In the genomic region with DNA sequence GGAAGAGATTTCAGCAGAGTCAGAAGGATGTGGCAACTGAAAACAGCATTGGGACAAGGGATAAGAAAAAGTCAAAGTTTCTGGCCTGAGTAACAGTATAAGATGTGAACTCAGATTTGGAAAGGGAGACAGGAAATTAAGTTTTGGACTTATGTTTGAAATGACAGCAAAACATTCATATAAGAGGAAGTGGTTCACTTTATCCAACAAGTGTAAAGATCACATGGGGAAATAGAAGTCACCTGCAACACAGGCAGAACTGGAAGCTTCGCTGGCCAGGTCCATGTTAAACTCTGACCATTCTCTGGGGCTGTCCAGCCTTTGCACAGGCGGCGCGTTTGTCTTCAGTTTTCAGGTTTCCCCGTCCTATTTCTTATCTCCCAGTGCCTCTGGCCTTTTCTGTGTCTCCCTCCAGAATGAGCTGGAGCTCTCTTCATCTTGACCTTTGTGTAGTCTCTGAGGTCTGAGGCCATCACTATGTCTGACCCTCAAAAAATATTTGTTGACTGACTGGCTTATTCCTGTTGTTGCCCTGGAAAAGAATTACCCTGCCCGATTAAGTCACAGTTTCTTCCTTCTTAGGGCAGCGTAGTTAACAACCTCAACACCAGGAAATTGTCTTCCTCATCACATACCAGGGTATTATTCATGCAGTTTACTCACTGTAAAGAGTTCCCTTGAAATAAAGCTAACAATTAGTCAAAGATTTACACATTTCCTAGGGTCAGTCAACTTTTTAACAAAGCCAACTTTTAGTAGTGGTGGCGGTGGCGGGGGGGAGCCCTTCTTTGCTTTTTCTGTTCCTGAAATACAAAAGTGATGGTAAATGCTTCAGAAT, we compare ENCODE assay signal across 8 cellular contexts. TPM values are rescaled to one million over a fixed set of nuclear protein-coding genes. Genes with fewer than 3 reads are reported as not detected.
A peak's percentile ranks its signal among the peaks of the same experiment; 100 is the strongest.
DNase-seq lines count a peak whose midpoint lies in the region; ATAC-seq and TF ChIP-seq lines count a peak whose summit lies in the region.

No MANE protein-coding gene starts in this region.

- H3K36me3 ChIP-seq in BE2C = peaks cover 5% of the 10 kb centered on the region; the same call in 1 of the 2 replicates
- no peaks in the 10 kb centered on the region for H3K36me3 ChIP-seq in HUES6 (ENCODE audit: control insufficient read depth, insufficient read depth, low read length)

- intact Hi-C loops in sciatic nerve (cut with DNase I) = no loop called here

- DNase-seq in BE2C = no peak
- DNase-seq in glomerular visceral epithelial cell (ENCODE audit: extremely low spot score) = peak; percentile 75
- no peak for DNase-seq in sciatic nerve (ENCODE audit: low spot score)
- DNase-seq in NK-92 treated with Interleukin-12 subunit alpha and Interleukin-12 subunit beta, amount 100 ng/mL, for 24 hours (lab: John Stamatoyannopoulos, UW) = no peak
- DNase-seq in GM19238 (ENCODE audit: insufficient read length, low spot score) = no peak

- H3K27ac ChIP-seq in HUES6 (ENCODE audit: low read depth, low read length) = no peak overlapping the region

- no peaks in the 10 kb centered on the region for H3K9me3 Mint-ChIP-seq in activated T-helper 17 cell treated with anti-CD3 and anti-CD28 coated beads, Interleukin-2, amount 50 U/mL, for 72 hours

- peaks cover 41% of the 10 kb centered on the region for H3K36me3 Mint-ChIP-seq in activated T-helper 17 cell treated with anti-CD3 and anti-CD28 coated beads, Interleukin-2, amount 50 U/mL, for 72 hours (ENCODE audit: low read depth)

- peaks cover 35% of the 10 kb centered on the region for H3K4me1 Mint-ChIP-seq in activated T-helper 17 cell treated with anti-CD3 and anti-CD28 coated beads, Interleukin-2, amount 50 U/mL, for 72 hours

- peak overlapping the region; percentile 90 for H3K4me3 Mint-ChIP-seq in activated T-helper 17 cell treated with anti-CD3 and anti-CD28 coated beads, Interleukin-2, amount 50 U/mL, for 72 hours

- ATAC-seq in activated T-helper 17 cell treated with anti-CD3 and anti-CD28 coated beads, Interleukin-2, amount 50 U/mL, for 72 hours (replicated peaks) = peak; percentile 36
- ATAC-seq in sciatic nerve (peak; percentile 25), GM21447 (IDR thresholded peaks at IDR 0.05; ENCODE audit: unreplicated experiment) (no peak)

- H3K27ac Mint-ChIP-seq in activated T-helper 17 cell treated with anti-CD3 and anti-CD28 coated beads, Interleukin-2, amount 50 U/mL, for 72 hours = peak overlapping the region; percentile 95

- H3K27me3 ChIP-seq in BE2C (no peaks in the 10 kb centered on the region), HUES6 (ENCODE audit: control insufficient read depth, insufficient read depth, low read length) (no peaks in the 10 kb centered on the region)

- H3K4me1 ChIP-seq in BE2C = no peaks in the 10 kb centered on the region
- peaks cover 25% of the 10 kb centered on the region for H3K4me1 ChIP-seq in HUES6 (ENCODE audit: control insufficient read depth, insufficient read depth, low read length)

- no peaks in the 10 kb centered on the region for H3K9me3 ChIP-seq in BE2C
- H3K9me3 ChIP-seq in HUES6 (ENCODE audit: control insufficient read depth, insufficient read depth, low read depth, low read length) = no peaks in the 10 kb centered on the region

- no peak for TF ChIP-seq CTCF in BE2C (IDR thresholded peaks at IDR 0.05; ENCODE audit: low read depth, low read length)

- H3K4me3 ChIP-seq in BE2C (ENCODE audit: low read depth, low read length) (peak overlapping the region; percentile 62), HUES6 (ENCODE audit: low read depth, low read length) (peak overlapping the region; percentile 71)

- H3K27me3 Mint-ChIP-seq in activated T-helper 17 cell treated with anti-CD3 and anti-CD28 coated beads, Interleukin-2, amount 50 U/mL, for 72 hours = no peaks in the 10 kb centered on the region

- peak overlapping the region; percentile 45 for H3K9ac ChIP-seq in HUES6 (ENCODE audit: low read length)

RNA-seq across cellular contexts. Expression of gene RASA2, which starts 1.0 kb away (rescaled TPM):
- 2.1 TPM for polyA plus RNA-seq in BE2C (2012; ENCODE audit: insufficient read depth, insufficient read length, low read depth)
- total RNA-seq in activated T-helper 17 cell treated with anti-CD3 and anti-CD28 coated beads, Interleukin-2, amount 50 U/mL, for 72 hours = 10 to 100 TPM; 36.6 to 41.1 TPM
- total RNA-seq in sciatic nerve = 49.3 TPM
